In genomic region chr12:49622501-49623141, GRCh38 we compare ENCODE assay signal across 8 cellular contexts. TPM values are rescaled to one million over a fixed set of nuclear protein-coding genes. Genes with fewer than 3 reads are reported as not detected.
DNase-seq lines count a peak whose midpoint lies in the region; ATAC-seq, FAIRE-seq and TF ChIP-seq lines count a peak whose summit lies in the region.

No MANE protein-coding gene starts in this region.

- H3K4me1 Mint-ChIP-seq in Caco-2 (ENCODE audit: low read depth, unreplicated experiment) = peaks cover 36% of the 10 kb centered on the region
- peaks cover 25% of the 10 kb centered on the region for H3K4me1 Mint-ChIP-seq in central memory CD8-positive, alpha-beta T cell

- intact Hi-C loops in Caco-2 (cut with micrococcal nuclease; ENCODE audit: unreplicated experiment) = loop anchor here (1.0 to 2.0 kb wide), 5 partner anchors 10 to 264 kb away; partner anchors contain the start of gene MCRS1

- H3K9me3 ChIP-seq in Caco-2 = no peaks in the 10 kb centered on the region

- TF ChIP-seq CTCF in Caco-2 (IDR thresholded peaks at IDR 0.05; ENCODE audit: insufficient read depth in 1 of 2, low read depth in 1 of 2, low read length in 1 of 2, severe bottlenecking in 1 of 2, unreplicated experiment in 1 of 2) (no peak), GM20000 (IDR thresholded peaks at IDR 0.05; ENCODE audit: extremely low read depth, missing control alignments) (no peak)

- FAIRE-seq in HTR-8/SVneo (lab: Jason Lieb, UNC) = no peak

- DNase-seq in Caco-2 (peak in 1 of 2 experiments; percentile 49), GM20000 (ENCODE audit: low spot score) (peak; percentile 63), HTR-8/SVneo (ENCODE audit: insufficient read length, low spot score) (peak; percentile 24), T-helper 9 cell (peak; percentile 34), left lobe of liver (ENCODE audit: low spot score) (no peak), cerebellar cortex (ENCODE audit: low spot score) (no peak)
- peak in 1 of 2 donors; percentile 32 for DNase-seq in central memory CD8-positive, alpha-beta T cell (ENCODE audit: low spot score in 2 of 2)
- DNase-seq in stimulated activated CD8-positive, alpha-beta memory T cell treated with anti-CD3 and anti-CD28 coated beads, Interleukin-12 subunit alpha, Interleukin-12 subunit beta, amount 100 ng/mL, for 1 hour (ENCODE audit: low read depth) = peak; percentile 19

- peak; percentile 50 for ATAC-seq in central memory CD8-positive, alpha-beta T cell (replicated peaks; ENCODE audit: extremely low read depth, poor library complexity, severe bottlenecking)
- ATAC-seq in left lobe of liver = peak; percentile 54

- H3K36me3 ChIP-seq in Caco-2 (ENCODE audit: control insufficient read depth, insufficient read depth, low read length) = no peaks in the 10 kb centered on the region

- H3K27ac Mint-ChIP-seq in Caco-2 (ENCODE audit: unreplicated experiment) = peak overlapping the region; percentile 77
- H3K27ac Mint-ChIP-seq in central memory CD8-positive, alpha-beta T cell (ENCODE audit: low read depth) = peak overlapping the region; percentile 57

- H3K36me3 Mint-ChIP-seq in Caco-2 (ENCODE audit: insufficient read depth, unreplicated experiment) = no peaks in the 10 kb centered on the region
- peaks cover 4% of the 10 kb centered on the region for H3K36me3 Mint-ChIP-seq in central memory CD8-positive, alpha-beta T cell (ENCODE audit: insufficient read depth)

- POLR2A ChIA-PET in Caco-2 (lab: Charles Lee) = interaction anchor here (0.6 to 2.3 kb wide), 9 partner anchors 20 to 358 kb away, joined by 3 to 15 read pairs (median 5); partner anchors contain the start of genes SPATS2, TMBIM6, TROAP and TUBA1C

- H3K4me1 ChIP-seq in Caco-2 = peaks cover 39% of the 10 kb centered on the region

- no peaks in the 10 kb centered on the region for H3K27me3 ChIP-seq in Caco-2 (replicated peaks; ENCODE audit: control insufficient read depth, insufficient read depth, low read length)

- no peaks in the 10 kb centered on the region for H3K27me3 Mint-ChIP-seq in Caco-2 (ENCODE audit: insufficient read depth, unreplicated experiment)
- peaks cover 13% of the 10 kb centered on the region for H3K27me3 Mint-ChIP-seq in central memory CD8-positive, alpha-beta T cell

- no peaks in the 10 kb centered on the region for H3K9me3 Mint-ChIP-seq in Caco-2 (ENCODE audit: unreplicated experiment)
- H3K9me3 Mint-ChIP-seq in central memory CD8-positive, alpha-beta T cell = no peaks in the 10 kb centered on the region

- peak overlapping the region; percentile 66 for H3K4me3 ChIP-seq in Caco-2 (ENCODE audit: low read depth, low read length)

- H3K4me3 Mint-ChIP-seq in Caco-2 (ENCODE audit: unreplicated experiment) = peak overlapping the region; percentile 82
- peak overlapping the region; percentile 81 for H3K4me3 Mint-ChIP-seq in central memory CD8-positive, alpha-beta T cell

- BruUV-seq in Caco-2 (replicated peaks; lab: Mats Ljungman, UMichigan) = TSS peak; percentile 92

- CTCF ChIA-PET in Caco-2 (lab: Charles Lee) = interaction anchor here (0.6 to 2.5 kb wide), 24 partner anchors 10 to 657 kb away, joined by 3 to 35 read pairs (median 4); partner anchors contain the start of genes BCDIN3D, SPATS2, TMBIM6 and TUBA1B

RNA-seq across cellular contexts. Expression of gene PRPF40B, which starts 0.7 kb away (rescaled TPM):
- total RNA-seq in Caco-2 (2022) (33.3 and 33.4 TPM in 2 replicates), left lobe of liver (6.3 TPM)

RNA-seq across cellular contexts. Expression of gene FAM186B, which starts 17.2 kb away (rescaled TPM):
- 1.4 and 2.2 TPM in 2 replicates for total RNA-seq in Caco-2 (2022)
- total RNA-seq in left lobe of liver = 1.2 TPM

RNA-seq across cellular contexts. Expression of gene MCRS1, which starts 54.7 kb away (rescaled TPM):
- 115 and 122 TPM in 2 replicates for total RNA-seq in Caco-2 (2022)
- 21.0 TPM for total RNA-seq in left lobe of liver

Comparison
In these comparisons a context has a peak if more than half of its experiments do, and no peak if none do; other contexts are left out.
1. DNase-seq: peak in GM20000 (single experiment), HTR-8/SVneo (single experiment), T-helper 9 cell (single experiment) and stimulated activated CD8-positive, alpha-beta memory T cell treated with anti-CD3 and anti-CD28 coated beads, Interleukin-12 subunit alpha, Interleukin-12 subunit beta, amount 100 ng/mL, for 1 hour (single experiment); none in left lobe of liver (single experiment) and cerebellar cortex (single experiment).